Comparison of ENCODE assay signal across 14 cellular contexts in genomic region chr1:109152196-109152595, GRCh38. TPM values are rescaled to one million over a fixed set of nuclear protein-coding genes. Genes with fewer than 3 reads are reported as not detected.
"Had no signal": no experiment of that assay in that cellular context is flagged by ENCODE, and none has a peak within 500 bp of the region (broad histone marks: within the 10 kb centered on the region; RNA-seq: fewer than 3 reads in every experiment).

No MANE protein-coding gene starts in this region.

- H3K9me3 Mint-ChIP-seq: activated naive CD8-positive, alpha-beta T cell treated with anti-CD3 and anti-CD28 coated beads, Interleukin-2, amount 10 ng/mL, durations not matched to agents 7 days and 5 days; activated T-helper 1 cell treated with anti-CD3 and anti-CD28 coated beads, Interleukin-12 subunit alpha, Interleukin-12 subunit beta, Interleukin-2, Interleukin-4 antibody, amounts not matched to agents 30 ng/mL and 10 ng/mL and 1 ng/mL, durations not matched to agents 14 hours and 24 hours and 36 hours; memory B cell; T-cell had no signal

- H3K27me3 ChIP-seq: dorsolateral prefrontal cortex, gastrocnemius medialis had no signal

- H3K27ac Mint-ChIP-seq: activated naive CD8-positive, alpha-beta T cell treated with anti-CD3 and anti-CD28 coated beads, Interleukin-2, amount 10 ng/mL, durations not matched to agents 7 days and 5 days; activated T-helper 1 cell treated with anti-CD3 and anti-CD28 coated beads, Interleukin-12 subunit alpha, Interleukin-12 subunit beta, Interleukin-2, Interleukin-4 antibody, amounts not matched to agents 30 ng/mL and 10 ng/mL and 1 ng/mL, durations not matched to agents 14 hours and 24 hours and 36 hours; memory B cell; T-cell had no signal

- FAIRE-seq: bronchial epithelial cell, keratinocyte had no signal

- H3K4me3 Mint-ChIP-seq: activated naive CD8-positive, alpha-beta T cell treated with anti-CD3 and anti-CD28 coated beads, Interleukin-2, amount 10 ng/mL, durations not matched to agents 7 days and 5 days; activated T-helper 1 cell treated with anti-CD3 and anti-CD28 coated beads, Interleukin-12 subunit alpha, Interleukin-12 subunit beta, Interleukin-2, Interleukin-4 antibody, amounts not matched to agents 30 ng/mL and 10 ng/mL and 1 ng/mL, durations not matched to agents 14 hours and 24 hours and 36 hours; memory B cell; T-cell had no signal

- H3K4me1 Mint-ChIP-seq: activated naive CD8-positive, alpha-beta T cell treated with anti-CD3 and anti-CD28 coated beads, Interleukin-2, amount 10 ng/mL, durations not matched to agents 7 days and 5 days; T-cell had no signal

- DNase-seq: activated CD4-positive, CD25-positive, alpha-beta regulatory T cell treated with anti-CD3 and anti-CD28 coated beads, Interleukin-2, amount 50 U/mL, for 72 hours; activated naive CD8-positive, alpha-beta T cell treated with anti-CD3 and anti-CD28 coated beads, Interleukin-2, amount 10 ng/mL, durations not matched to agents 7 days and 5 days; dorsolateral prefrontal cortex; erythroblast; gastrocnemius medialis; left ventricle myocardium inferior; stimulated activated CD4-positive, alpha-beta T cell treated with anti-CD3 and anti-CD28 coated beads, Interleukin-12 subunit alpha, Interleukin-12 subunit beta, amount 100 ng/mL, for 4 hours; stimulated activated CD4-positive, alpha-beta T cell treated with anti-CD3 and anti-CD28 coated beads, Interleukin-2, amount 100 ng/mL, for 24 hours; T-cell; T-helper 9 cell had no signal

- H3K36me3 ChIP-seq: gastrocnemius medialis, left ventricle myocardium inferior had no signal

- H3K27me3 Mint-ChIP-seq: activated naive CD8-positive, alpha-beta T cell treated with anti-CD3 and anti-CD28 coated beads, Interleukin-2, amount 10 ng/mL, durations not matched to agents 7 days and 5 days; T-cell had no signal

- H3K36me3 Mint-ChIP-seq: activated naive CD8-positive, alpha-beta T cell treated with anti-CD3 and anti-CD28 coated beads, Interleukin-2, amount 10 ng/mL, durations not matched to agents 7 days and 5 days; memory B cell had no signal

- H3K9me3 ChIP-seq: gastrocnemius medialis, left ventricle myocardium inferior had no signal

- H3K4me3 ChIP-seq: dorsolateral prefrontal cortex, gastrocnemius medialis, left ventricle myocardium inferior had no signal

- ATAC-seq: gastrocnemius medialis, T-cell had no signal

RNA-seq across cellular contexts. Expression of gene ELAPOR1, which starts 38.3 kb away (rescaled TPM):
- total RNA-seq: bronchial epithelial cell had no signal
